In genomic region chr6:36755435-36756348, GRCh38 we compare ENCODE assay signal across 1 cellular context.
TF ChIP-seq lines count a peak whose summit lies in the region.

No MANE protein-coding gene starts in this region.

TF ChIP-seq in HepG2, 621 proteins besides CTCF, POLR2A, EP300 and RAD21 (continued from another document):
- TF ChIP-seq UBTF (CRISPR knock-in tag; IDR thresholded peaks at IDR 0.05) = no peak
TF ChIP-seq in HepG2: peak in this region for 4.
